In genomic region chr2:237279012-237279768, GRCh38 we compare ENCODE assay signal across 16 cellular contexts.
DNase-seq lines count a peak whose midpoint lies in the region; ATAC-seq and TF ChIP-seq lines count a peak whose summit lies in the region.
"Had no signal": no experiment of that assay in that cellular context is flagged by ENCODE, and none has a peak within 500 bp of the region (broad histone marks: within the 10 kb centered on the region; RNA-seq: fewer than 3 reads in every experiment).

No MANE protein-coding gene starts in this region.

- peak overlapping the region; percentile 58 for H2AK5ac ChIP-seq in trophoblast cell (ENCODE audit: low read length)

- peak overlapping the region; percentile 14 for H3K4ac ChIP-seq in trophoblast cell (ENCODE audit: low read depth, low read length)

- ATAC-seq in Right ventricle myocardium superior (ENCODE audit: poor library complexity): peak; percentile 24
- ATAC-seq in upper lobe of right lung: peak; percentile 21
- no peak for ATAC-seq in T-cell (replicated peaks in 1 of 4)
- ATAC-seq: activated CD4-positive, alpha-beta T cell treated with anti-CD3 and anti-CD28 coated beads for 36 hours; left colon had no signal

- peak overlapping the region; percentile 66 for H2BK120ac ChIP-seq in trophoblast cell (ENCODE audit: insufficient read depth, low read length, poor library complexity)

- H3K27ac ChIP-seq in trophoblast cell (ENCODE audit: low read depth, low read length): no peak overlapping the region
- peak overlapping the region; percentile 70 for H3K27ac ChIP-seq in upper lobe of right lung
- H3K27ac ChIP-seq: BLaER1 treated with 17β-estradiol and CSF1 and Interleukin-3, amounts not matched to agents 10 nM and 100 nM had no signal

- H4K91ac ChIP-seq in trophoblast cell (ENCODE audit: low read depth, low read length): peak overlapping the region; percentile 81

- H3K36me3 ChIP-seq in adipocyte (ENCODE audit: control insufficient read depth, insufficient read depth, low read length, severe bottlenecking) (no peaks in the 10 kb centered on the region), trophoblast cell (ENCODE audit: control insufficient read depth in 1 of 2, insufficient read depth in 2 of 2, low read length in 2 of 2) (no peaks in the 10 kb centered on the region), upper lobe of right lung (no peaks in the 10 kb centered on the region)
- H3K36me3 ChIP-seq: BLaER1 treated with 17β-estradiol and CSF1 and Interleukin-3, amounts not matched to agents 10 nM and 100 nM had no signal

- H3K79me2 ChIP-seq in trophoblast cell (ENCODE audit: control insufficient read depth, insufficient read depth, low read length, poor library complexity): no peaks in the 10 kb centered on the region

- H4K8ac ChIP-seq in trophoblast cell (ENCODE audit: low read depth, low read length): peak overlapping the region; percentile 13

- peak overlapping the region; percentile 91 for H3K9ac ChIP-seq in adipocyte (ENCODE audit: low read length)
- no peak overlapping the region for H3K9ac ChIP-seq in trophoblast cell (ENCODE audit: low read length)
- H3K9ac ChIP-seq: BLaER1 treated with 17β-estradiol and CSF1 and Interleukin-3, amounts not matched to agents 10 nM and 100 nM had no signal

- POLR2A ChIA-PET in T-cell (lab: Charles Lee): no interaction called here

- CTCF ChIA-PET in T-cell (lab: Charles Lee): no interaction called here

- no peak overlapping the region for H4K12ac ChIP-seq in trophoblast cell (ENCODE audit: low read depth, low read length)

- H3K27me3 Mint-ChIP-seq in T-cell: peaks cover 14 to 24% of the 10 kb centered on the region in 2 donors

- peak overlapping the region; percentile 54 for H3K4me3 ChIP-seq in adipocyte (ENCODE audit: low read length)
- no peak overlapping the region for H3K4me3 ChIP-seq in trophoblast cell (ENCODE audit: low read depth, low read length)
- no peak overlapping the region for H3K4me3 ChIP-seq in upper lobe of right lung
- H3K4me3 ChIP-seq: BLaER1 treated with 17β-estradiol and CSF1 and Interleukin-3, amounts not matched to agents 10 nM and 100 nM had no signal

- H3K4me3 Mint-ChIP-seq in T-cell: no peak overlapping the region
- H3K4me3 Mint-ChIP-seq: activated CD4-positive, alpha-beta T cell treated with anti-CD3 and anti-CD28 coated beads for 36 hours; activated naive CD8-positive, alpha-beta T cell; T-helper 2 cell treated with Interferon-gamma antibody and Interleukin-4, amounts not matched to agents 5 μg/mL and 100 μg/mL, for 36 hours had no signal

- H2AFZ ChIP-seq in trophoblast cell (ENCODE audit: insufficient read depth, low read length, poor library complexity): no peak overlapping the region

- intact Hi-C loops in Right ventricle myocardium superior (cut with DNase I): no loop called here
- intact Hi-C loops in upper lobe of right lung (cut with DNase I): no loop called here

- H3K14ac ChIP-seq in trophoblast cell (ENCODE audit: low read length): peak overlapping the region; percentile 42

- H3K4me1 Mint-ChIP-seq in T-cell: no peaks in the 10 kb centered on the region
- H3K4me1 Mint-ChIP-seq: activated CD4-positive, alpha-beta T cell treated with anti-CD3 and anti-CD28 coated beads for 36 hours had no signal

- no peak for DNase-seq in adipocyte (ENCODE audit: low read depth)
- no peak for DNase-seq in Right ventricle myocardium superior
- DNase-seq in trophoblast cell: no peak
- no peak for DNase-seq in upper lobe of right lung
- DNase-seq in NK-92 treated with Interleukin-12 subunit alpha and Interleukin-12 subunit beta, amount 100 ng/mL, for 24 hours (lab: John Stamatoyannopoulos, UW): no peak
- no peak for DNase-seq in ecto neural progenitor cell (ENCODE audit: low spot score)
- no peak for DNase-seq in NOMO-1 (lab: John Stamatoyannopoulos, UW; ENCODE audit: unreplicated experiment in 2 of 2)
- no peak for DNase-seq in T-cell
- DNase-seq: activated CD4-positive, alpha-beta T cell treated with anti-CD3 and anti-CD28 coated beads for 36 hours; DMS153; MV-4-11; stimulated activated CD4-positive, alpha-beta T cell treated with anti-CD3 and anti-CD28 coated beads, Interleukin-4, amount 100 ng/mL, for 4 hours had no signal

- TF ChIP-seq CTCF in upper lobe of right lung (IDR thresholded peaks at IDR 0.05): no peak

- peak overlapping the region; percentile 20 for H3K18ac ChIP-seq in trophoblast cell (ENCODE audit: low read length)

- peaks cover 19% of the 10 kb centered on the region for H3K79me1 ChIP-seq in trophoblast cell (ENCODE audit: low read length)

- no peaks in the 10 kb centered on the region for H3K9me3 Mint-ChIP-seq in T-cell
- H3K9me3 Mint-ChIP-seq: T-helper 2 cell treated with Interferon-gamma antibody and Interleukin-4, amounts not matched to agents 5 μg/mL and 100 μg/mL, for 36 hours had no signal

- peak overlapping the region; percentile 41 for H2BK5ac ChIP-seq in trophoblast cell (ENCODE audit: low read depth, low read length, poor library complexity)

- H3K27ac Mint-ChIP-seq in T-cell: no peak overlapping the region
- H3K27ac Mint-ChIP-seq: activated CD4-positive, alpha-beta T cell treated with anti-CD3 and anti-CD28 coated beads for 36 hours; activated naive CD8-positive, alpha-beta T cell; T-helper 2 cell treated with Interferon-gamma antibody and Interleukin-4, amounts not matched to agents 5 μg/mL and 100 μg/mL, for 36 hours had no signal

- no peak overlapping the region for H3K4me2 ChIP-seq in trophoblast cell (ENCODE audit: low read length)

- H3K4me1 ChIP-seq in adipocyte (ENCODE audit: control insufficient read depth, insufficient read depth, low read length) (peaks cover 73% of the 10 kb centered on the region), trophoblast cell (ENCODE audit: control insufficient read depth in 1 of 2, insufficient read depth in 2 of 2, low read length in 2 of 2) (no peaks in the 10 kb centered on the region), upper lobe of right lung (no peaks in the 10 kb centered on the region)

- H3K36me3 Mint-ChIP-seq in T-cell: no peaks in the 10 kb centered on the region
- H3K36me3 Mint-ChIP-seq: activated naive CD8-positive, alpha-beta T cell had no signal

- H3K9me3 ChIP-seq in adipocyte (ENCODE audit: control insufficient read depth, low read length) (no peaks in the 10 kb centered on the region), trophoblast cell (ENCODE audit: insufficient read depth, low read depth, low read length) (peaks cover 2% of the 10 kb centered on the region), upper lobe of right lung (no peaks in the 10 kb centered on the region)

- H3K27me3 ChIP-seq in adipocyte (replicated peaks; ENCODE audit: control insufficient read depth, insufficient read depth, low read length): no peaks in the 10 kb centered on the region
- H3K27me3 ChIP-seq in trophoblast cell (ENCODE audit: insufficient read depth, low read length): no peaks in the 10 kb centered on the region
- H3K27me3 ChIP-seq in upper lobe of right lung: no peaks in the 10 kb centered on the region
- H3K27me3 ChIP-seq: BLaER1 treated with 17β-estradiol and CSF1 and Interleukin-3, amounts not matched to agents 10 nM and 100 nM had no signal

- no CpG with 5 or more reads among the region's 9 CpGs for WGBS in trophoblast cell (ENCODE audit: extremely low coverage, insufficient coverage, insufficient read length)

- no peak overlapping the region for H3K23ac ChIP-seq in trophoblast cell (ENCODE audit: low read length)

- H2BK12ac ChIP-seq in trophoblast cell (ENCODE audit: low read length): peak overlapping the region; percentile 20

Comparison
In these comparisons a context has a peak if more than half of its experiments do, and no peak if none do; other contexts are left out.
1. ATAC-seq: peak in Right ventricle myocardium superior (single experiment) and upper lobe of right lung (single experiment); none in T-cell (0 of 4).